In genomic region chr9:109417054-109417453, GRCh38 we compare ENCODE assay signal across 14 cellular contexts.
A peak's percentile ranks its signal among the peaks of the same experiment; 100 is the strongest.
DNase-seq lines count a peak whose midpoint lies in the region; ATAC-seq and TF ChIP-seq lines count a peak whose summit lies in the region.
"Had no signal": no experiment of that assay in that cellular context is flagged by ENCODE, and none has a peak within 500 bp of the region (broad histone marks: within the 10 kb centered on the region; RNA-seq: fewer than 3 reads in every experiment).

No MANE protein-coding gene starts in this region.

- no peak overlapping the region for H3K27ac Mint-ChIP-seq in activated CD8-positive, alpha-beta T cell treated with anti-CD3 and anti-CD28 coated beads, Interleukin-2, amount 10 ng/mL, durations not matched to agents 7 days and 5 days
- H3K27ac Mint-ChIP-seq in T-cell = no peak overlapping the region
- H3K27ac Mint-ChIP-seq in CD8-positive, alpha-beta T cell = no peak overlapping the region
- H3K27ac Mint-ChIP-seq: CD4-positive, alpha-beta memory T cell had no signal

- peak overlapping the region; percentile 60 for H3K9ac ChIP-seq in DND-41 (ENCODE audit: low read depth, low read length)

- ATAC-seq in DND-41 (ENCODE audit: insufficient read depth, low read depth) (peak; percentile 35), T-cell (replicated peaks in 1 of 4) (no peak)
- no peak for ATAC-seq in activated CD8-positive, alpha-beta T cell treated with anti-CD3 and anti-CD28 coated beads, Interleukin-2, amount 10 ng/mL, durations not matched to agents 7 days and 5 days
- no peak for ATAC-seq in CD8-positive, alpha-beta T cell
- ATAC-seq: gastroesophageal sphincter had no signal

- H3K4me3 Mint-ChIP-seq in activated CD8-positive, alpha-beta T cell treated with anti-CD3 and anti-CD28 coated beads, Interleukin-2, amount 10 ng/mL, durations not matched to agents 7 days and 5 days = peak overlapping the region; percentile 15
- H3K4me3 Mint-ChIP-seq in T-cell = no peak overlapping the region
- no peak overlapping the region for H3K4me3 Mint-ChIP-seq in CD8-positive, alpha-beta T cell
- H3K4me3 Mint-ChIP-seq: CD4-positive, alpha-beta memory T cell had no signal

- no peaks in the 10 kb centered on the region for H3K36me3 ChIP-seq in DND-41 (ENCODE audit: insufficient read depth, low read length)
- H3K36me3 ChIP-seq in CD8-positive, alpha-beta T cell (ENCODE audit: insufficient read depth, low read length) = no peaks in the 10 kb centered on the region
- H3K36me3 ChIP-seq: gastroesophageal sphincter had no signal

- H3K4me1 Mint-ChIP-seq in activated CD8-positive, alpha-beta T cell treated with anti-CD3 and anti-CD28 coated beads, Interleukin-2, amount 10 ng/mL, durations not matched to agents 7 days and 5 days (ENCODE audit: low read depth) = peaks cover 30% of the 10 kb centered on the region
- peaks cover under 1 to 5% (median under 1%) of the 10 kb centered on the region in 3 donors for H3K4me1 Mint-ChIP-seq in T-cell
- H3K4me1 Mint-ChIP-seq in CD8-positive, alpha-beta T cell (ENCODE audit: low read depth) = peaks cover 1% of the 10 kb centered on the region

- TF ChIP-seq CTCF in DND-41 (IDR thresholded peaks at IDR 0.05; ENCODE audit: borderline replicate concordance, extremely low read depth, low read length, poor library complexity, severe bottlenecking) = no peak
- TF ChIP-seq CTCF in lower leg skin (IDR thresholded peaks at IDR 0.05) = no peak
- TF ChIP-seq CTCF in CD8-positive, alpha-beta T cell (IDR thresholded peaks at IDR 0.05) = no peak

- H3K4me2 ChIP-seq in DND-41 (ENCODE audit: insufficient read depth, low read length) = peak overlapping the region; percentile 61

- no peaks in the 10 kb centered on the region for H4K20me1 ChIP-seq in DND-41 (ENCODE audit: insufficient read depth, low read length)

- no peaks in the 10 kb centered on the region for H3K27me3 ChIP-seq in DND-41 (ENCODE audit: insufficient read depth, low read length, poor library complexity)
- H3K27me3 ChIP-seq in CD8-positive, alpha-beta T cell (ENCODE audit: insufficient read depth, low read length) = no peaks in the 10 kb centered on the region
- H3K27me3 ChIP-seq: gastroesophageal sphincter, right lobe of liver, testis had no signal

- POLR2A ChIA-PET in activated CD8-positive, alpha-beta T cell treated with anti-CD3 and anti-CD28 coated beads, Interleukin-2, amount 10 ng/mL, durations not matched to agents 7 days and 5 days (lab: Charles Lee) = interaction anchor here (1.0 kb wide), 1 partner anchor 31 kb away, joined by 3 read pairs; no protein-coding TSS in a partner anchor
- POLR2A ChIA-PET in T-cell (lab: Charles Lee) = no interaction called here
- POLR2A ChIA-PET in CD8-positive, alpha-beta T cell (lab: Charles Lee) = no interaction called here

- H3K36me3 Mint-ChIP-seq in activated CD8-positive, alpha-beta T cell treated with anti-CD3 and anti-CD28 coated beads, Interleukin-2, amount 10 ng/mL, durations not matched to agents 7 days and 5 days (ENCODE audit: low read depth) = no peaks in the 10 kb centered on the region
- H3K36me3 Mint-ChIP-seq in T-cell = no peaks in the 10 kb centered on the region
- no peaks in the 10 kb centered on the region for H3K36me3 Mint-ChIP-seq in CD8-positive, alpha-beta T cell
- H3K36me3 Mint-ChIP-seq: CD4-positive, alpha-beta memory T cell had no signal

- intact Hi-C loops in lower leg skin (cut with DNase I; ENCODE audit: low total_unique reads) = no loop called here
- intact Hi-C loops in CD8-positive, alpha-beta T cell (cut with DNase I, micrococcal nuclease) = no loop called here

- H3K9me3 Mint-ChIP-seq in activated CD8-positive, alpha-beta T cell treated with anti-CD3 and anti-CD28 coated beads, Interleukin-2, amount 10 ng/mL, durations not matched to agents 7 days and 5 days (ENCODE audit: insufficient read depth) = no peaks in the 10 kb centered on the region
- no peaks in the 10 kb centered on the region for H3K9me3 Mint-ChIP-seq in T-cell
- no peaks in the 10 kb centered on the region for H3K9me3 Mint-ChIP-seq in CD8-positive, alpha-beta T cell
- H3K9me3 Mint-ChIP-seq: CD4-positive, alpha-beta memory T cell had no signal

- peak overlapping the region; percentile 69 for H2AFZ ChIP-seq in DND-41 (ENCODE audit: low read depth, low read length)

- peaks cover 11% of the 10 kb centered on the region for H3K27me3 Mint-ChIP-seq in activated CD8-positive, alpha-beta T cell treated with anti-CD3 and anti-CD28 coated beads, Interleukin-2, amount 10 ng/mL, durations not matched to agents 7 days and 5 days (ENCODE audit: low read depth)
- peaks cover 23 to 33% of the 10 kb centered on the region in 2 donors for H3K27me3 Mint-ChIP-seq in T-cell
- H3K27me3 Mint-ChIP-seq in CD8-positive, alpha-beta T cell (ENCODE audit: low read depth) = peaks cover 10% of the 10 kb centered on the region

- in situ Hi-C loops in KBM-7 (cut with MboI; ENCODE audit: low pct_unique_long_range_greater_than_20kb, low sequenced_read_pairs) = no loop called here

- H3K79me2 ChIP-seq in DND-41 (ENCODE audit: insufficient read depth, low read length) = no peaks in the 10 kb centered on the region

- H3K4me1 ChIP-seq in DND-41 (ENCODE audit: insufficient read depth, low read length) = peaks cover 88% of the 10 kb centered on the region
- H3K4me1 ChIP-seq in CD8-positive, alpha-beta T cell (ENCODE audit: insufficient read depth, low read length) = no peaks in the 10 kb centered on the region
- H3K4me1 ChIP-seq: right lobe of liver, testis had no signal

- no peaks in the 10 kb centered on the region for H3K9me3 ChIP-seq in DND-41 (ENCODE audit: insufficient read depth, low read length, severe bottlenecking)
- H3K9me3 ChIP-seq in CD8-positive, alpha-beta T cell (ENCODE audit: low read length) = no peaks in the 10 kb centered on the region
- H3K9me3 ChIP-seq: gastroesophageal sphincter, right lobe of liver, testis had no signal

- H3K4me3 ChIP-seq in DND-41 (ENCODE audit: low read depth in 1 of 2, low read length in 2 of 2) (peak overlapping the region in 1 of 2 experiments; percentile 45; a peak in 3 of 4 replicates), lower leg skin (ENCODE audit: low read depth, poor library complexity, severe bottlenecking) (no peak overlapping the region)
- H3K4me3 ChIP-seq in CD8-positive, alpha-beta T cell (ENCODE audit: low read depth, low read length) = no peak overlapping the region
- H3K4me3 ChIP-seq: right lobe of liver, testis had no signal

- DNase-seq in DND-41 (peak; percentile 65), KBM-7 (peak; percentile 57), occipital lobe (lab: John Stamatoyannopoulos, UW) (peak; percentile 41), T-cell (no peak), lower leg skin (ENCODE audit: low spot score in 2 of 2) (no peak), activated gamma-delta T cell treated with Interleukin-2 at 50 U/mL for 16 hours (no peak)
- no peak for DNase-seq in activated CD8-positive, alpha-beta T cell treated with anti-CD3 and anti-CD28 coated beads, Interleukin-2, amount 10 ng/mL, durations not matched to agents 7 days and 5 days
- no peak for DNase-seq in CD8-positive, alpha-beta T cell
- DNase-seq: CD4-positive, alpha-beta memory T cell; islet precursor cell; right lobe of liver; T1000; testis had no signal

- peak overlapping the region; percentile 92 for H3K27ac ChIP-seq in DND-41 (ENCODE audit: low read length)
- H3K27ac ChIP-seq in CD8-positive, alpha-beta T cell (ENCODE audit: low read depth, low read length) = no peak overlapping the region
- H3K27ac ChIP-seq: right lobe of liver, testis had no signal

- WGBS in lower leg skin, 2 donors = 52 to 61% methylated on average over 8 of the region's 8 CpGs

- CTCF ChIA-PET in activated CD8-positive, alpha-beta T cell treated with anti-CD3 and anti-CD28 coated beads, Interleukin-2, amount 10 ng/mL, durations not matched to agents 7 days and 5 days (lab: Charles Lee) = interaction anchor here (0.9 to 1.5 kb wide), 3 partner anchors 15 to 50 kb away, joined by 3 read pairs; no protein-coding TSS in a partner anchor
- CTCF ChIA-PET in T-cell (lab: Charles Lee) = no interaction called here
- CTCF ChIA-PET in CD8-positive, alpha-beta T cell (lab: Charles Lee) = no interaction called here

- no peak for TF ChIP-seq POLR2A in lower leg skin (IDR thresholded peaks at IDR 0.05)

Comparison
In these comparisons a context has a peak if more than half of its experiments do, and no peak if none do; other contexts are left out.
1. DNase-seq: peak in DND-41 (single experiment), KBM-7 (single experiment) and occipital lobe (single experiment); none in activated CD8-positive, alpha-beta T cell treated with anti-CD3 and anti-CD28 coated beads, Interleukin-2, amount 10 ng/mL, durations not matched to agents 7 days and 5 days (single experiment), T-cell (0 of 34), lower leg skin (0 of 2), activated gamma-delta T cell treated with Interleukin-2 at 50 U/mL for 16 hours (single experiment) and CD8-positive, alpha-beta T cell (0 of 7).